Comparison of ENCODE assay signal across 22 cellular contexts in the genomic region with DNA sequence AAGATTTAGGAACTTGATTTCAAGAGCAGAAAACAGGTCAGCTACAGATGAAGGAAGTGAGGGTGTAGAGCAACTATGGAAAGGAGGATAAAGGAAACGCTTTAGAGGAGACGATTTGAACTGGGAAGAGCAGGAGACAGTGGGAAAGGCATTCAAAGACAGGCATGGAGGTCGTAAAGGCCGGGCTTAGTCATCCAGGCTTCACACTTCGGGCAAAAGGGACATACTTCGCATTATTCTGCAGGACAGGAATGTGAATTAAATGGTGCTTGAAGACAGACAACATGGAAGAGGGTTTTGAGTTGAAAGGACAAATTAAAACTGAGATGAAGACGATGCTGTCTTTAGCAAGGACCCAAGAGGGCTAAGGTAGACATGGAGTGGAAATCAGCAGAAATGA. TPM values are rescaled to one million over a fixed set of nuclear protein-coding genes. Genes with fewer than 3 reads are reported as not detected.
DNase-seq lines count a peak whose midpoint lies in the region; ATAC-seq and TF ChIP-seq lines count a peak whose summit lies in the region.
"Had no signal": no experiment of that assay in that cellular context is flagged by ENCODE, and none has a peak within 500 bp of the region (broad histone marks: within the 10 kb centered on the region; RNA-seq: fewer than 3 reads in every experiment).

No MANE protein-coding gene starts in this region.

- no peak overlapping the region for H2AK5ac ChIP-seq in IMR-90 (ENCODE audit: low read depth, low read length)

- no peak overlapping the region for H3K9ac ChIP-seq in IMR-90 (ENCODE audit: low read depth, low read length)

- peaks cover 8% of the 10 kb centered on the region; the same call in 1 of the 2 replicates for H3K9me1 ChIP-seq in IMR-90 (ENCODE audit: insufficient read depth, low read length)

- H2AK9ac ChIP-seq in IMR-90 (replicated peaks; ENCODE audit: low read depth, low read length, poor library complexity): no peak overlapping the region

- no peak overlapping the region for H4K8ac ChIP-seq in IMR-90 (ENCODE audit: low read depth in 2 of 2, low read length in 2 of 2)

- H3K27me3 Mint-ChIP-seq in chondrocyte (ENCODE audit: low read depth): no peaks in the 10 kb centered on the region
- peaks cover 6% of the 10 kb centered on the region for H3K27me3 Mint-ChIP-seq in activated T-cell treated with anti-CD3 and anti-CD28 coated beads, Interleukin-2, amount 50 U/mL, for 4 hours (ENCODE audit: low read depth)
- H3K27me3 Mint-ChIP-seq in activated naive CD4-positive, alpha-beta T cell treated with anti-CD3 and anti-CD28 coated beads, Interleukin-2, amount 10 ng/mL, durations not matched to agents 7 days and 5 days: peaks cover 47% of the 10 kb centered on the region
- H3K27me3 Mint-ChIP-seq: activated naive CD4-positive, alpha-beta T cell treated with anti-CD3 and anti-CD28 coated beads, Interleukin-2, amount 50 U/mL, for 24 hours had no signal

- peak; percentile 51; the same call in 1 of the 2 replicates for ATAC-seq in IMR-90 (ENCODE audit: low read depth)
- no peak for ATAC-seq in activated T-cell treated with anti-CD3 and anti-CD28 coated beads, Interleukin-2, amount 50 U/mL, for 4 hours
- ATAC-seq: A549, foreskin keratinocyte, T-cell had no signal

- H2AFZ ChIP-seq in IMR-90 (replicated peaks; ENCODE audit: low read length, poor library complexity): no peak overlapping the region

- TF ChIP-seq RAD21 in IMR-90 (IDR thresholded peaks at IDR 0.05; ENCODE audit: low read length): no peak

- TF ChIP-seq POLR2A in IMR-90 (IDR thresholded peaks at IDR 0.05; ENCODE audit: low read depth, low read length): no peak

- H3K18ac ChIP-seq in IMR-90 (ENCODE audit: low read depth, low read length): no peak overlapping the region

- H3K4me1 Mint-ChIP-seq in chondrocyte (ENCODE audit: low read depth): peaks cover 10% of the 10 kb centered on the region
- H3K4me1 Mint-ChIP-seq in activated T-cell treated with anti-CD3 and anti-CD28 coated beads, Interleukin-2, amount 50 U/mL, for 4 hours (ENCODE audit: low read depth): peaks cover 1% of the 10 kb centered on the region
- H3K4me1 Mint-ChIP-seq in activated naive CD4-positive, alpha-beta T cell treated with anti-CD3 and anti-CD28 coated beads, Interleukin-2, amount 10 ng/mL, durations not matched to agents 7 days and 5 days: peaks cover 7% of the 10 kb centered on the region

- dilution Hi-C loops in IMR-90 (cut with HindIII; ENCODE audit: low sequenced_read_pairs, unreplicated experiment): no loop called here

- no peaks in the 10 kb centered on the region for H3K9me3 ChIP-seq in IMR-90 (ENCODE audit: control insufficient read depth, insufficient read depth, low read length)
- H3K9me3 ChIP-seq: A549, left ventricle myocardium inferior had no signal

- H2BK20ac ChIP-seq in IMR-90 (ENCODE audit: low read depth, low read length): no peak overlapping the region

- peaks cover 3% of the 10 kb centered on the region for H3K9me3 Mint-ChIP-seq in chondrocyte (ENCODE audit: low read depth)
- H3K9me3 Mint-ChIP-seq in activated T-cell treated with anti-CD3 and anti-CD28 coated beads, Interleukin-2, amount 50 U/mL, for 4 hours: no peaks in the 10 kb centered on the region
- no peaks in the 10 kb centered on the region for H3K9me3 Mint-ChIP-seq in activated naive CD4-positive, alpha-beta T cell treated with anti-CD3 and anti-CD28 coated beads, Interleukin-2, amount 10 ng/mL, durations not matched to agents 7 days and 5 days
- H3K9me3 Mint-ChIP-seq: activated CD4-positive, alpha-beta memory T cell treated with anti-CD3 and anti-CD28 coated beads for 36 hours; activated naive CD4-positive, alpha-beta T cell treated with anti-CD3 and anti-CD28 coated beads, Interleukin-2, amount 50 U/mL, for 24 hours; T-cell had no signal

- H2BK120ac ChIP-seq in IMR-90 (ENCODE audit: low read depth, low read length): no peak overlapping the region

- no peak for TF ChIP-seq CTCF in IMR-90 (conservative IDR thresholded peaks at IDR 0.05; ENCODE audit: low read depth, low read length)
- TF ChIP-seq CTCF in chondrocyte (IDR thresholded peaks at IDR 0.05): no peak

- CTCF ChIA-PET in IMR-90 (lab: Yijun Ruan, JAX): no interaction called here
- CTCF ChIA-PET in activated naive CD4-positive, alpha-beta T cell treated with anti-CD3 and anti-CD28 coated beads, Interleukin-2, amount 10 ng/mL, durations not matched to agents 7 days and 5 days (lab: Charles Lee): no interaction called here

- no peak overlapping the region for H3K27ac ChIP-seq in IMR-90 (ENCODE audit: insufficient read depth, low read length)
- H3K27ac ChIP-seq: A549, foreskin keratinocyte, left ventricle myocardium inferior had no signal

- H3K27me3 ChIP-seq in IMR-90 (ENCODE audit: control insufficient read depth, insufficient read depth, low read length): no peaks in the 10 kb centered on the region
- H3K27me3 ChIP-seq: foreskin keratinocyte had no signal

- no TSS peak for BruUV-seq in IMR-90 (replicated peaks; lab: Mats Ljungman, UMichigan)

- H2BK15ac ChIP-seq in IMR-90 (ENCODE audit: low read depth, low read length): no peak overlapping the region

- peaks cover 25 to 57% of the 10 kb centered on the region in 2 experiments for H3K79me1 ChIP-seq in IMR-90 (ENCODE audit: low read depth in 1 of 2, low read length in 2 of 2)

- H4K91ac ChIP-seq in IMR-90 (ENCODE audit: insufficient read depth, low read depth, low read length): no peak overlapping the region

- POLR2A ChIA-PET in IMR-90 (lab: Charles Lee; ENCODE audit: unreplicated experiment): no interaction called here

- H2BK5ac ChIP-seq in IMR-90 (ENCODE audit: low read depth, low read length, poor library complexity, severe bottlenecking): no peak overlapping the region

- H3K27ac Mint-ChIP-seq in chondrocyte (ENCODE audit: unreplicated experiment): peak overlapping the region; percentile 28
- H3K27ac Mint-ChIP-seq in activated naive CD4-positive, alpha-beta T cell treated with anti-CD3 and anti-CD28 coated beads, Interleukin-2, amount 10 ng/mL, durations not matched to agents 7 days and 5 days: no peak overlapping the region
- H3K27ac Mint-ChIP-seq: activated CD4-positive, alpha-beta memory T cell treated with anti-CD3 and anti-CD28 coated beads for 36 hours; activated naive CD4-positive, alpha-beta T cell treated with anti-CD3 and anti-CD28 coated beads, Interleukin-2, amount 50 U/mL, for 24 hours; CD4-positive, CD25-positive, alpha-beta regulatory T cell; T-cell had no signal

- intact Hi-C loops in IMR-90 (cut with micrococcal nuclease): no loop called here

- in situ Hi-C loops in IMR-90 (cut with MboI; ENCODE audit: low sequenced_read_pairs): no loop called here

- H3K4me3 Mint-ChIP-seq in chondrocyte (ENCODE audit: unreplicated experiment): peak overlapping the region; percentile 1
- H3K4me3 Mint-ChIP-seq in activated T-cell treated with anti-CD3 and anti-CD28 coated beads, Interleukin-2, amount 50 U/mL, for 4 hours: no peak overlapping the region
- H3K4me3 Mint-ChIP-seq in activated naive CD4-positive, alpha-beta T cell treated with anti-CD3 and anti-CD28 coated beads, Interleukin-2, amount 10 ng/mL, durations not matched to agents 7 days and 5 days: no peak overlapping the region
- H3K4me3 Mint-ChIP-seq: activated CD4-positive, alpha-beta memory T cell treated with anti-CD3 and anti-CD28 coated beads for 36 hours; activated naive CD4-positive, alpha-beta T cell treated with anti-CD3 and anti-CD28 coated beads, Interleukin-2, amount 50 U/mL, for 24 hours; CD4-positive, CD25-positive, alpha-beta regulatory T cell; T-cell had no signal

- H3K36me3 ChIP-seq in IMR-90 (ENCODE audit: control insufficient read depth, insufficient read depth, low read length): no peaks in the 10 kb centered on the region
- H3K36me3 ChIP-seq: left ventricle myocardium inferior had no signal

- H3K14ac ChIP-seq in IMR-90 (replicated peaks; ENCODE audit: low read depth, low read length): no peak overlapping the region

- no peak overlapping the region for H4K5ac ChIP-seq in IMR-90 (ENCODE audit: low read depth, low read length)

- no peaks in the 10 kb centered on the region for H3K36me3 Mint-ChIP-seq in chondrocyte (ENCODE audit: low read depth)
- no peaks in the 10 kb centered on the region for H3K36me3 Mint-ChIP-seq in activated T-cell treated with anti-CD3 and anti-CD28 coated beads, Interleukin-2, amount 50 U/mL, for 4 hours (ENCODE audit: insufficient read depth)
- no peaks in the 10 kb centered on the region for H3K36me3 Mint-ChIP-seq in activated naive CD4-positive, alpha-beta T cell treated with anti-CD3 and anti-CD28 coated beads, Interleukin-2, amount 10 ng/mL, durations not matched to agents 7 days and 5 days
- H3K36me3 Mint-ChIP-seq: activated CD4-positive, alpha-beta memory T cell treated with anti-CD3 and anti-CD28 coated beads for 36 hours; activated naive CD4-positive, alpha-beta T cell treated with anti-CD3 and anti-CD28 coated beads, Interleukin-2, amount 50 U/mL, for 24 hours; CD4-positive, CD25-positive, alpha-beta regulatory T cell; T-cell had no signal

- no peak overlapping the region for H3K23ac ChIP-seq in IMR-90 (ENCODE audit: low read depth, low read length)

- 90% methylated on average over 6 of the region's 7 CpGs; no CpG with 5 or more reads in 1 of the 2 experiments for WGBS in IMR-90 (ENCODE audit: extremely low coverage in 2 of 2, insufficient read length in 1 of 2), 2 experiments

- H3K4me1 ChIP-seq in IMR-90 (ENCODE audit: control insufficient read depth, insufficient read depth, low read length): no peaks in the 10 kb centered on the region
- H3K4me1 ChIP-seq: foreskin keratinocyte had no signal

- H3K56ac ChIP-seq in IMR-90 (ENCODE audit: extremely low read depth, insufficient read depth, low read length): no peak overlapping the region

- no peak overlapping the region for H3K4me2 ChIP-seq in IMR-90 (ENCODE audit: low read depth, low read length)
- H3K4me2 ChIP-seq: A549 had no signal

- H3K4me3 ChIP-seq in IMR-90 (ENCODE audit: insufficient read depth, low read depth, low read length): no peak overlapping the region
- H3K4me3 ChIP-seq: A549, left ventricle myocardium inferior had no signal

- DNase-seq in AG08395 (ENCODE audit: low spot score): peak; percentile 24
- DNase-seq in IMR-90: peak; percentile 13
- DNase-seq in chondrocyte (ENCODE audit: low spot score): no peak
- peak; percentile 73 for DNase-seq in kidney glomerular epithelial cell (lab: John Stamatoyannopoulos, UW)
- DNase-seq in activated T-cell treated with anti-CD3 and anti-CD28 coated beads, Interleukin-2, amount 50 U/mL, for 4 hours: no peak
- no peak for DNase-seq in activated naive CD4-positive, alpha-beta T cell treated with anti-CD3 and anti-CD28 coated beads, Interleukin-2, amount 10 ng/mL, durations not matched to agents 7 days and 5 days
- DNase-seq in GOT3 (lab: John Stamatoyannopoulos, UW): no peak
- DNase-seq in UCSD-AML1 (lab: John Stamatoyannopoulos, UW; ENCODE audit: unreplicated experiment): no peak
- DNase-seq: activated CD4-positive, alpha-beta memory T cell treated with anti-CD3 and anti-CD28 coated beads for 36 hours; CD4-positive, CD25-positive, alpha-beta regulatory T cell; cortex of kidney; DMS153; foreskin keratinocyte; left ventricle myocardium inferior; NCI-H1417 treated with DMSO at 0.1 percent for 48 hours; NCI-H526; nucleus accumbens; SHP77 treated with DMSO at 0.1 percent for 48 hours; substantia nigra; T-cell had no signal

- H4K20me1 ChIP-seq in IMR-90 (ENCODE audit: insufficient read depth, low read length): peaks cover 22% of the 10 kb centered on the region; the same call in 1 of the 2 replicates

- H3K4ac ChIP-seq in IMR-90 (ENCODE audit: low read depth, low read length): no peak overlapping the region

RNA-seq across cellular contexts. Expression of a gene that starts 8.1 kb away (rescaled TPM):
- total RNA-seq in IMR-90 (2012; rRNA removed) (20.3 and 26.1 TPM in 2 replicates), chondrocyte (31.2 to 40.9 TPM (median 34.9 TPM) in 3 replicates)
- 28.1 and 30.6 TPM in 2 replicates for polyA plus RNA-seq in IMR-90 (2012; rRNA removed)
- 25.0 and 34.3 TPM in 2 replicates for polyA plus RNA-seq in IMR-90 (2012; cell fraction: cytosol; rRNA removed)
- polyA plus RNA-seq in IMR-90 (2012; cell fraction: nucleus; rRNA removed; ENCODE audit: low replicate concordance): 13.1 and 16.1 TPM in 2 replicates
- total RNA-seq in activated T-cell treated with anti-CD3 and anti-CD28 coated beads, Interleukin-2, amount 50 U/mL, for 4 hours: 1 to 10 TPM; 2.7 to 4.2 (median 3.7) TPM

Comparison
In these comparisons a context has a peak if more than half of its experiments do, and no peak if none do; other contexts are left out.
1. DNase-seq: peak in AG08395 (single experiment), IMR-90 (single experiment) and kidney glomerular epithelial cell (single experiment); none in chondrocyte (single experiment), activated T-cell treated with anti-CD3 and anti-CD28 coated beads, Interleukin-2, amount 50 U/mL, for 4 hours (single experiment), activated naive CD4-positive, alpha-beta T cell treated with anti-CD3 and anti-CD28 coated beads, Interleukin-2, amount 10 ng/mL, durations not matched to agents 7 days and 5 days (single experiment), GOT3 (single experiment) and UCSD-AML1 (single experiment).